ENCODE assay signal across 9 cellular contexts in genomic region chr6:131949615-131949908, GRCh38. TPM values are rescaled to one million over a fixed set of nuclear protein-coding genes. Genes with fewer than 3 reads are reported as not detected.
DNase-seq lines count a peak whose midpoint lies in the region; ATAC-seq and TF ChIP-seq lines count a peak whose summit lies in the region.
"Had no signal": no experiment of that assay in that cellular context is flagged by ENCODE, and none has a peak within 500 bp of the region (broad histone marks: within the 10 kb centered on the region; RNA-seq: fewer than 3 reads in every experiment).

No MANE protein-coding gene starts in this region.

- DNase-seq in AG09319 (ENCODE audit: extremely low read depth, low read depth), result peak; percentile 83
- DNase-seq in WTC11 (ENCODE audit: low spot score), result no peak
- DNase-seq in glomerular endothelial cell (ENCODE audit: extremely low read depth, low read depth, low spot score), result peak; percentile 76
- DNase-seq in non-pigmented ciliary epithelial cell (ENCODE audit: low read depth), result peak; percentile 86
- no peak for DNase-seq in activated gamma-delta T cell treated with Interleukin-2 at 50 U/mL for 16 hours

- no peaks in the 10 kb centered on the region for H3K27me3 Mint-ChIP-seq in WTC11 (ENCODE audit: low read depth)

- H3K9me3 Mint-ChIP-seq in WTC11, result no peaks in the 10 kb centered on the region

- peak overlapping the region; percentile 44; the same call in 1 of the 2 replicates for H3K27ac Mint-ChIP-seq in WTC11

- peaks cover 75% of the 10 kb centered on the region for H3K4me1 Mint-ChIP-seq in WTC11

- H3K4me3 Mint-ChIP-seq in WTC11, result peak overlapping the region; percentile 82

- CTCF ChIA-PET in WTC11 (lab: Charles Lee), result interaction anchor here (0.6 to 3.4 kb wide), 12 partner anchors 27 to 669 kb away, joined by 3 to 20 read pairs (median 4); no protein-coding TSS in a partner anchor

- H3K36me3 Mint-ChIP-seq in WTC11, result peaks cover 27% of the 10 kb centered on the region

- TF ChIP-seq CTCF in AG09319 (IDR thresholded peaks at IDR 0.05; ENCODE audit: low read depth, low read length) (no peak), WTC11 (IDR thresholded peaks at IDR 0.05) (no peak)

- ATAC-seq in WTC11, result no peak
- ATAC-seq in GM21717 (IDR thresholded peaks at IDR 0.05; ENCODE audit: unreplicated experiment), result no peak
- ATAC-seq in GM19324 (IDR thresholded peaks at IDR 0.05; ENCODE audit: low FRiP score, unreplicated experiment), result no peak
- no peak for ATAC-seq in GM21786 (IDR thresholded peaks at IDR 0.05; ENCODE audit: unreplicated experiment)

- POLR2A ChIA-PET in WTC11 (lab: Charles Lee), result interaction anchor here (0.5 to 2.3 kb wide), 2 partner anchors 11 to 76 kb away, joined by 3 to 12 read pairs; no protein-coding TSS in a partner anchor

TF ChIP-seq in WTC11, 78 proteins besides CTCF, POLR2A, EP300 and RAD21:
- TF ChIP-seq ARID4B (CRISPR knock-in tag; IDR thresholded peaks at IDR 0.05; ENCODE audit: borderline replicate concordance) (no peak), STAT6 (CRISPR knock-in tag; conservative IDR thresholded peaks at IDR 0.05; ENCODE audit: low read depth) (no peak), PRRX2 (CRISPR knock-in tag; IDR thresholded peaks at IDR 0.05) (no peak), GABPB1 (CRISPR knock-in tag; IDR thresholded peaks at IDR 0.05) (0 out of 2 replicates have a peak, but pooled peaks have one; percentile 3), NFE2L1 (CRISPR knock-in tag; IDR thresholded peaks at IDR 0.05) (no peak)
TF ChIP-seq in WTC11: peak in this region for 1.

RNA-seq across cellular contexts. Expression of gene CCN2, which starts 1.6 kb away (rescaled TPM):
- total RNA-seq in WTC11 (2021) (67.8 to 75.9 TPM (median 74.7 TPM) in 3 replicates), glomerular endothelial cell (551 and 1,253 TPM in 2 replicates)
- total RNA-seq: activated CD8-positive, alpha-beta memory T cell treated with anti-CD3 and anti-CD28 coated beads for 36 hours had no signal

Comparison
In these comparisons a context has a peak if more than half of its experiments do, and no peak if none do; other contexts are left out.
1. DNase-seq: peak in AG09319 (single experiment), glomerular endothelial cell (single experiment) and non-pigmented ciliary epithelial cell (single experiment); none in WTC11 (single experiment) and activated gamma-delta T cell treated with Interleukin-2 at 50 U/mL for 16 hours (single experiment).